ENCODE assay signal across 1 cellular context in the genomic region with DNA sequence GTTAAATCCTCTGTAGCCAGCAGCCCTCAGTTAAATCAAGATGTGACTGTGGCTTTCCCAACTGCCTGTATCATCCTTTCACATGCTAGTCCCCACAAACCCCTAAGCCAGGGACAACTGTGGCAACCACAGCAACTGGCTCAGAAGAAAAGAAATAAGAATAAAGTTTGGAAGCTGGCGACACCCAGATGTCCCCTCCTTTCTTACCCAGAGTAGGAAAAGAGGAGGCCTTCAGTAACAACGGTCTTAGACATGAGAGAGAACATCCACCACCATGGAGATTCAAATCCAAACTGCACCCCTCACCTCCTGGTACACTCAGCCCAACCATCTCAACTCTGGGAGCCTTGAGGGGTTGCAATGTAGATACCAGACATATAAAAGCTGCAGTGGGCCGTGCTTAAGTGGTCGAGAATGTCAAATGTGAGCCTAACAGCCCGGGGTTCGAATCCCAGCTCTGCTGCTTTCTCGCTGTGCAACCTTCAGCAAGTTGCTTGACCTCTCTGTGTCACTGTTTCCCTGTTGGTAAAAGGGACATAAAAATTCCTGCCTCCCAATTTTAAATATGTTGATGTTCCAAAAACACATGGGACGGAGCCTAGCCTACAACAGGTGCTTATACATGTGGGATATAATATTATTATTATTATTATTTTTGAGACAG.
TF ChIP-seq lines count a peak whose summit lies in the region.

No MANE protein-coding gene starts in this region.

TF ChIP-seq in HepG2, 621 proteins besides CTCF, POLR2A, EP300 and RAD21:
- TF ChIP-seq ZNF768 (CRISPR knock-in tag; IDR thresholded peaks at IDR 0.05) = peak; percentile 93
- TF ChIP-seq CHD4 (IDR thresholded peaks at IDR 0.05; ENCODE audit: borderline replicate concordance, low read length) = 0 out of 2 replicates have a peak, but pooled peaks have one; percentile 37
- peak; percentile 98; the same call in 1 of the 2 replicates for TF ChIP-seq ZSCAN30 (CRISPR knock-in tag; IDR thresholded peaks at IDR 0.05)
- peak; percentile 9; the same call in 1 of the 2 replicates for TF ChIP-seq ZMYM3 (CRISPR knock-in tag; IDR thresholded peaks at IDR 0.05)
- TF ChIP-seq PAF1 (CRISPR knock-in tag; IDR thresholded peaks at IDR 0.05) = no peak
TF ChIP-seq in HepG2: peak in this region for 4.
